9 cellular contexts compared by ENCODE assay signal in the genomic region with DNA sequence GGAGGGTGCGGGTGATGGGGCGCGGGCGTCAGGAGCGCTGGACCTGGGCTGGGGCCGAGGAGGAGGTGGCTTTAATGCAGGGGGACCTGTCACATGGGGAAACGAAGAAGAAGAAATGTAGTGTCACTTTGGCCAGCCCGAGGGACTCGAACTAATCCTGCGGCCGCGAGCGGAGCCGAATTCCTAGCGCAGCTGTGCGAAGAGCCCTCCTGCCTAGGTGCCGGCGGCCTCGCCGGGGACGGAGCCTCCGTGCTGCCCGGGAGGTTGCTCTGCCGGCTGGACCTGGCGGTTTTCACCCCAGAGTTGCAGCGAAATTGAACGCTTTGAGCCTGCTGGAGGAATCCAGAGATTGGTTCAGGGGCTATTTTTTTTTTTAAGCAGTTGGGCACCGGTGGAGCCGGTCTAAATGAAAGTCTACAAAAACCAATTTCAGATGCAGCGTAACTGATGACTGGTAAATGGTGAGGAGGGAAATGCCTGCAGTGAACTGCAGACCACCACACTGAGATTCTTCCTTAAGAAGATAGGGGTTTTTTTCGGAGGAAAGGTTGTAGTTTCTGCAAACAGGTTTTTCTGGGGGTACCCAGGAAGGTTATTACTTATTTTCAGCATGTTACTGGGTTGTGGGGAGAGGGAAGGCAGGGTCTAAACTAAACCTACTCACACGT. TPM values are rescaled to one million over a fixed set of nuclear protein-coding genes. Genes with fewer than 3 reads are reported as not detected.
DNase-seq lines count a peak whose midpoint lies in the region; ATAC-seq lines count a peak whose summit lies in the region.
"Had no signal": no experiment of that assay in that cellular context is flagged by ENCODE, and none has a peak within 500 bp of the region (broad histone marks: within the 10 kb centered on the region; RNA-seq: fewer than 3 reads in every experiment).

No MANE protein-coding gene starts in this region.

- no peaks in the 10 kb centered on the region for H3K36me3 ChIP-seq in iPS-15b (ENCODE audit: control insufficient read depth, insufficient read depth, low read length)

- H3K9me3 ChIP-seq in iPS-15b (ENCODE audit: control insufficient read depth, insufficient read depth, low read length), result no peaks in the 10 kb centered on the region

- H3K27ac Mint-ChIP-seq in activated naive CD8-positive, alpha-beta T cell treated with anti-CD3 and anti-CD28 coated beads for 36 hours, result no peak overlapping the region
- no peak overlapping the region for H3K27ac Mint-ChIP-seq in activated naive CD8-positive, alpha-beta T cell treated with anti-CD3 and anti-CD28 coated beads, Interleukin-2, amount 50 U/mL, for 24 hours

- H3K27ac ChIP-seq in skin epidermis, result no peak overlapping the region

- peak overlapping the region; percentile 48 for H3K9ac ChIP-seq in iPS-15b (ENCODE audit: low read depth, low read length)

- peak overlapping the region; percentile 78 for H3K4me3 ChIP-seq in iPS-15b (ENCODE audit: low read depth, low read length)
- peak overlapping the region; percentile 25 to 54 (median 39) for H3K4me3 ChIP-seq in skin epidermis
- H3K4me3 ChIP-seq: GM12878 had no signal

- peaks cover 20% of the 10 kb centered on the region for H3K27me3 ChIP-seq in iPS-15b (ENCODE audit: control insufficient read depth, insufficient read depth, low read length)

- no peaks in the 10 kb centered on the region for H3K9me3 Mint-ChIP-seq in activated naive CD8-positive, alpha-beta T cell treated with anti-CD3 and anti-CD28 coated beads for 36 hours
- no peaks in the 10 kb centered on the region for H3K9me3 Mint-ChIP-seq in activated naive CD8-positive, alpha-beta T cell treated with anti-CD3 and anti-CD28 coated beads, Interleukin-2, amount 50 U/mL, for 24 hours

- no peak overlapping the region for H3K4me3 Mint-ChIP-seq in activated naive CD8-positive, alpha-beta T cell treated with anti-CD3 and anti-CD28 coated beads for 36 hours
- H3K4me3 Mint-ChIP-seq in activated naive CD8-positive, alpha-beta T cell treated with anti-CD3 and anti-CD28 coated beads, Interleukin-2, amount 50 U/mL, for 24 hours, result no peak overlapping the region

- peaks cover 55% of the 10 kb centered on the region for H3K27me3 Mint-ChIP-seq in activated naive CD8-positive, alpha-beta T cell treated with anti-CD3 and anti-CD28 coated beads for 36 hours
- peaks cover 49% of the 10 kb centered on the region for H3K27me3 Mint-ChIP-seq in activated naive CD8-positive, alpha-beta T cell treated with anti-CD3 and anti-CD28 coated beads, Interleukin-2, amount 50 U/mL, for 24 hours

- no peak for ATAC-seq in activated naive CD8-positive, alpha-beta T cell treated with anti-CD3 and anti-CD28 coated beads, Interleukin-2, amount 50 U/mL, for 24 hours
- ATAC-seq in GM19035 (IDR thresholded peaks at IDR 0.05; ENCODE audit: unreplicated experiment) (no peak), HG03280 (IDR thresholded peaks at IDR 0.05; ENCODE audit: unreplicated experiment) (no peak)
- ATAC-seq: GM12878 had no signal

- peaks cover 5% of the 10 kb centered on the region for H3K4me1 Mint-ChIP-seq in activated naive CD8-positive, alpha-beta T cell treated with anti-CD3 and anti-CD28 coated beads for 36 hours
- H3K4me1 Mint-ChIP-seq in activated naive CD8-positive, alpha-beta T cell treated with anti-CD3 and anti-CD28 coated beads, Interleukin-2, amount 50 U/mL, for 24 hours, result peaks cover 3% of the 10 kb centered on the region

- no peaks in the 10 kb centered on the region for H3K36me3 Mint-ChIP-seq in activated naive CD8-positive, alpha-beta T cell treated with anti-CD3 and anti-CD28 coated beads for 36 hours
- H3K36me3 Mint-ChIP-seq in activated naive CD8-positive, alpha-beta T cell treated with anti-CD3 and anti-CD28 coated beads, Interleukin-2, amount 50 U/mL, for 24 hours (ENCODE audit: low read depth), result no peaks in the 10 kb centered on the region

- DNase-seq in activated naive CD8-positive, alpha-beta T cell treated with anti-CD3 and anti-CD28 coated beads for 36 hours, result peak; percentile 2
- DNase-seq in activated naive CD8-positive, alpha-beta T cell treated with anti-CD3 and anti-CD28 coated beads, Interleukin-2, amount 50 U/mL, for 24 hours, result no peak
- DNase-seq in amygdala (lab: John Stamatoyannopoulos, UW), result peak in 30 of 56 donors; percentile 7 to 69 (median 34)
- no peak for DNase-seq in epidermal melanocyte (ENCODE audit: insufficient read length, low spot score)

- peaks cover 16% of the 10 kb centered on the region for H3K4me1 ChIP-seq in iPS-15b (ENCODE audit: control insufficient read depth, insufficient read depth, low read length)

RNA-seq across cellular contexts. Expression of gene TMEM108, which starts 0.7 kb away (rescaled TPM):
- total RNA-seq in activated naive CD8-positive, alpha-beta T cell treated with anti-CD3 and anti-CD28 coated beads for 36 hours, result not detected

Comparison
In these comparisons a context has a peak if more than half of its experiments do, and no peak if none do; other contexts are left out.
1. DNase-seq: peak in activated naive CD8-positive, alpha-beta T cell treated with anti-CD3 and anti-CD28 coated beads for 36 hours (single experiment) and amygdala (30 of 56); none in activated naive CD8-positive, alpha-beta T cell treated with anti-CD3 and anti-CD28 coated beads, Interleukin-2, amount 50 U/mL, for 24 hours (single experiment) and epidermal melanocyte (single experiment).